10 cellular contexts compared by ENCODE assay signal in genomic region chr3:152385761-152386160, GRCh38.
DNase-seq lines count a peak whose midpoint lies in the region; ATAC-seq lines count a peak whose summit lies in the region.
"Had no signal": no experiment of that assay in that cellular context is flagged by ENCODE, and none has a peak within 500 bp of the region (broad histone marks: within the 10 kb centered on the region; RNA-seq: fewer than 3 reads in every experiment).

No MANE protein-coding gene starts in this region.

- intact Hi-C loops in naive thymus-derived CD4-positive, alpha-beta T cell (cut with micrococcal nuclease): loop anchor here in 1 of 2 donors (1.0 kb wide), 2 partner anchors 8 to 9 kb away; no protein-coding TSS in a partner anchor

- H3K27ac Mint-ChIP-seq in naive thymus-derived CD4-positive, alpha-beta T cell: peak overlapping the region in 6 of 9 donors; percentile 5 to 87 (median 55)
- H3K27ac Mint-ChIP-seq: IgD-negative memory B cell had no signal

- CTCF ChIA-PET in naive thymus-derived CD4-positive, alpha-beta T cell (lab: Charles Lee): no interaction called here

- no peaks in the 10 kb centered on the region for H3K9me2 ChIP-seq in Karpas-422 (replicated peaks; ENCODE audit: insufficient read depth, low read length)

- H3K27me3 Mint-ChIP-seq in naive thymus-derived CD4-positive, alpha-beta T cell: no peaks in the 10 kb centered on the region
- H3K27me3 Mint-ChIP-seq: IgD-negative memory B cell had no signal

- H3K4me2 ChIP-seq in Karpas-422 (ENCODE audit: low read depth, low read length, poor library complexity, severe bottlenecking): peak overlapping the region; percentile 36

- ATAC-seq in naive thymus-derived CD4-positive, alpha-beta T cell: no peak
- ATAC-seq in GM18502 (IDR thresholded peaks at IDR 0.05; ENCODE audit: poor library complexity, unreplicated experiment) (no peak), HG02678 (IDR thresholded peaks at IDR 0.05; ENCODE audit: unreplicated experiment) (no peak)

- peak overlapping the region in 6 of 10 donors; percentile 22 to 53 (median 39) for H3K4me3 Mint-ChIP-seq in naive thymus-derived CD4-positive, alpha-beta T cell

- POLR2A ChIA-PET in naive thymus-derived CD4-positive, alpha-beta T cell (lab: Charles Lee): no interaction called here

- H3K36me3 ChIP-seq in Karpas-422 (ENCODE audit: insufficient read depth, low read length): 0 out of 2 replicates have a peak, but pooled peaks cover 2% of the 10 kb centered on the region
- peaks cover 9% of the 10 kb centered on the region for H3K36me3 ChIP-seq in effector memory CD4-positive, alpha-beta T cell (ENCODE audit: control insufficient read depth, insufficient read depth, low read length)
- peaks cover 0 to 12% (median 0%) of the 10 kb centered on the region in 3 experiments for H3K36me3 ChIP-seq in naive thymus-derived CD4-positive, alpha-beta T cell (ENCODE audit: control insufficient read depth in 2 of 3, insufficient read depth in 3 of 3, low read length in 3 of 3)

- H4K20me1 ChIP-seq in Karpas-422 (ENCODE audit: insufficient read depth, low read depth, low read length): no peaks in the 10 kb centered on the region

- peaks cover 26 to 97% (median 90%) of the 10 kb centered on the region in 7 donors for H3K4me1 Mint-ChIP-seq in naive thymus-derived CD4-positive, alpha-beta T cell

- H3K79me2 ChIP-seq in Karpas-422 (ENCODE audit: low read length): peaks cover 95% of the 10 kb centered on the region

- no peaks in the 10 kb centered on the region for H3K9me3 ChIP-seq in Karpas-422 (ENCODE audit: low read length)
- H3K9me3 ChIP-seq in effector memory CD4-positive, alpha-beta T cell (ENCODE audit: control insufficient read depth, low read length): no peaks in the 10 kb centered on the region
- no peaks in the 10 kb centered on the region for H3K9me3 ChIP-seq in naive thymus-derived CD4-positive, alpha-beta T cell (ENCODE audit: control insufficient read depth in 2 of 3, low read length in 3 of 3)

- H3K4me1 ChIP-seq in Karpas-422 (ENCODE audit: low read length): peaks cover 65% of the 10 kb centered on the region
- peaks cover 40% of the 10 kb centered on the region for H3K4me1 ChIP-seq in effector memory CD4-positive, alpha-beta T cell (ENCODE audit: control insufficient read depth, insufficient read depth, low read length, poor library complexity, severe bottlenecking)
- peaks cover 47 to 55% of the 10 kb centered on the region in 2 donors for H3K4me1 ChIP-seq in naive thymus-derived CD4-positive, alpha-beta T cell (ENCODE audit: control insufficient read depth in 2 of 2, insufficient read depth in 2 of 2, low read length in 2 of 2)

- no peaks in the 10 kb centered on the region for H3K9me3 Mint-ChIP-seq in naive thymus-derived CD4-positive, alpha-beta T cell
- H3K9me3 Mint-ChIP-seq: IgD-negative memory B cell had no signal

- H3K9ac ChIP-seq in Karpas-422 (ENCODE audit: low read length): no peak overlapping the region

- H3K27me3 ChIP-seq in Karpas-422 (ENCODE audit: low read length): no peaks in the 10 kb centered on the region
- no peaks in the 10 kb centered on the region for H3K27me3 ChIP-seq in effector memory CD4-positive, alpha-beta T cell (replicated peaks; ENCODE audit: control insufficient read depth, insufficient read depth, low read length, poor library complexity, severe bottlenecking)
- no peaks in the 10 kb centered on the region for H3K27me3 ChIP-seq in naive thymus-derived CD4-positive, alpha-beta T cell (ENCODE audit: control insufficient read depth in 2 of 2, insufficient read depth in 2 of 2, low read length in 2 of 2)

- H3K36me3 Mint-ChIP-seq in naive thymus-derived CD4-positive, alpha-beta T cell: peaks cover 0 to 32% (median 15%) of the 10 kb centered on the region in 5 donors
- H3K36me3 Mint-ChIP-seq: IgD-negative memory B cell had no signal

- H2AFZ ChIP-seq in Karpas-422 (ENCODE audit: low read length): no peak overlapping the region

- H3K4me3 ChIP-seq in Karpas-422 (ENCODE audit: low read length): no peak overlapping the region
- no peak overlapping the region for H3K4me3 ChIP-seq in effector memory CD4-positive, alpha-beta T cell (ENCODE audit: insufficient read depth, low read depth, low read length, poor library complexity, severe bottlenecking)
- no peak overlapping the region for H3K4me3 ChIP-seq in naive thymus-derived CD4-positive, alpha-beta T cell (ENCODE audit: low read length)

- peak overlapping the region; percentile 70 for H3K27ac ChIP-seq in Karpas-422 (ENCODE audit: low read length)
- peak overlapping the region; percentile 35 for H3K27ac ChIP-seq in effector memory CD4-positive, alpha-beta T cell (ENCODE audit: insufficient read depth, low read length, poor library complexity, severe bottlenecking)
- peak overlapping the region; percentile 36 for H3K27ac ChIP-seq in naive thymus-derived CD4-positive, alpha-beta T cell (ENCODE audit: low read depth, low read length)

- DNase-seq in AG08395 (ENCODE audit: low spot score) (peak; percentile 71), Karpas-422 (no peak), ecto neural progenitor cell (ENCODE audit: low spot score) (no peak), T1000 (lab: John Stamatoyannopoulos, UW) (no peak)
- no peak for DNase-seq in effector memory CD4-positive, alpha-beta T cell
- DNase-seq in naive thymus-derived CD4-positive, alpha-beta T cell: no peak
- DNase-seq: stimulated activated CD4-positive, alpha-beta T cell treated with anti-CD3 and anti-CD28 coated beads, Interleukin-4, amount 100 ng/mL, for 1 hour had no signal
